Comparison of ENCODE assay signal across 16 cellular contexts in genomic region chr7:148436135-148436534, GRCh38.
A peak's percentile ranks its signal among the peaks of the same experiment; 100 is the strongest.
DNase-seq lines count a peak whose midpoint lies in the region; ATAC-seq and TF ChIP-seq lines count a peak whose summit lies in the region.
"Had no signal": no experiment of that assay in that cellular context is flagged by ENCODE, and none has a peak within 500 bp of the region (broad histone marks: within the 10 kb centered on the region; RNA-seq: fewer than 3 reads in every experiment).

No MANE protein-coding gene starts in this region.

- no peaks in the 10 kb centered on the region for H4K20me1 ChIP-seq in MM.1S (ENCODE audit: insufficient read depth, low read length)

- H3K4me1 Mint-ChIP-seq in stimulated activated naive B cell treated with anti-CD40 and anti-IgM and Interleukin-4, amounts not matched to agents 10 μg/mL and 1 μg/mL and 100 μg/mL, for 72 hours: peaks cover 22 to 49% of the 10 kb centered on the region in 2 donors
- H3K4me1 Mint-ChIP-seq: CD4-positive, CD25-positive, alpha-beta regulatory T cell had no signal

- no peak overlapping the region for H2AFZ ChIP-seq in MM.1S (ENCODE audit: low read length)

- no peak for DNase-seq in left colon
- DNase-seq in stimulated activated naive B cell treated with anti-CD40 and anti-IgM and Interleukin-4, amounts not matched to agents 10 μg/mL and 1 μg/mL and 100 μg/mL, for 72 hours: no peak
- no peak for DNase-seq in effector CD8-positive, alpha-beta T cell (lab: John Stamatoyannopoulos, UW)
- DNase-seq in MM.1S: no peak
- no peak for DNase-seq in COLO668 (lab: John Stamatoyannopoulos, UW; ENCODE audit: unreplicated experiment)
- no peak for DNase-seq in NCI-H82 (lab: John Stamatoyannopoulos, UW)
- DNase-seq: AML-193; Calu3; CD4-positive, CD25-positive, alpha-beta regulatory T cell; DMS79; NCI-H2081; NCI-H526; PC-3 had no signal

- H3K4me2 ChIP-seq in MM.1S (ENCODE audit: low read depth, low read length): no peak overlapping the region

- no peaks in the 10 kb centered on the region for H3K27me3 ChIP-seq in MM.1S (replicated peaks; ENCODE audit: insufficient read depth, low read length)

- H3K27ac ChIP-seq in MM.1S (ENCODE audit: low read length): no peak overlapping the region
- H3K27ac ChIP-seq: SK-N-MC had no signal

- H3K4me1 ChIP-seq in MM.1S (ENCODE audit: low read length): no peaks in the 10 kb centered on the region

- peak overlapping the region; percentile 28 for H3K27ac Mint-ChIP-seq in stimulated activated naive B cell treated with anti-CD40 and anti-IgM and Interleukin-4, amounts not matched to agents 10 μg/mL and 1 μg/mL and 100 μg/mL, for 72 hours
- H3K27ac Mint-ChIP-seq: CD4-positive, CD25-positive, alpha-beta regulatory T cell had no signal

- H3K4me3 Mint-ChIP-seq in stimulated activated naive B cell treated with anti-CD40 and anti-IgM and Interleukin-4, amounts not matched to agents 10 μg/mL and 1 μg/mL and 100 μg/mL, for 72 hours: peak overlapping the region; percentile 19 to 71
- H3K4me3 Mint-ChIP-seq: CD4-positive, CD25-positive, alpha-beta regulatory T cell had no signal

- intact Hi-C loops in left colon (cut with DNase I, micrococcal nuclease): no loop called here

- H3K4me3 ChIP-seq in MM.1S (ENCODE audit: low read length): no peak overlapping the region
- H3K4me3 ChIP-seq: SK-N-MC had no signal

- no peaks in the 10 kb centered on the region for H3K9me2 ChIP-seq in MM.1S (replicated peaks; ENCODE audit: insufficient read depth, low read length)

- no peaks in the 10 kb centered on the region for H3F3A ChIP-seq in MM.1S (ENCODE audit: insufficient read depth, low read length)

- no peaks in the 10 kb centered on the region for H3K79me2 ChIP-seq in MM.1S (ENCODE audit: low read length)

- no peaks in the 10 kb centered on the region for H3K9me3 Mint-ChIP-seq in stimulated activated naive B cell treated with anti-CD40 and anti-IgM and Interleukin-4, amounts not matched to agents 10 μg/mL and 1 μg/mL and 100 μg/mL, for 72 hours

- H3K9ac ChIP-seq in MM.1S (ENCODE audit: low read length): no peak overlapping the region

- no peaks in the 10 kb centered on the region for H3K36me3 Mint-ChIP-seq in stimulated activated naive B cell treated with anti-CD40 and anti-IgM and Interleukin-4, amounts not matched to agents 10 μg/mL and 1 μg/mL and 100 μg/mL, for 72 hours
- H3K36me3 Mint-ChIP-seq: CD4-positive, CD25-positive, alpha-beta regulatory T cell had no signal

- no peaks in the 10 kb centered on the region for H3K36me3 ChIP-seq in MM.1S (replicated peaks; ENCODE audit: insufficient read depth, low read length)

- peaks cover 4 to 8% of the 10 kb centered on the region in 2 donors for H3K27me3 Mint-ChIP-seq in stimulated activated naive B cell treated with anti-CD40 and anti-IgM and Interleukin-4, amounts not matched to agents 10 μg/mL and 1 μg/mL and 100 μg/mL, for 72 hours

- ATAC-seq in GM19351 (IDR thresholded peaks at IDR 0.05; ENCODE audit: unreplicated experiment): peak; percentile 15
- peak; percentile 5 for ATAC-seq in HG03442 (IDR thresholded peaks at IDR 0.05; ENCODE audit: unreplicated experiment)
- ATAC-seq in left colon: peak; percentile 2
- peak in 1 of 2 donors; percentile 12 for ATAC-seq in stimulated activated naive B cell treated with anti-CD40 and anti-IgM and Interleukin-4, amounts not matched to agents 10 μg/mL and 1 μg/mL and 100 μg/mL, for 72 hours (replicated peaks)
- ATAC-seq: PC-3 had no signal

- H3K9me3 ChIP-seq in MM.1S (replicated peaks; ENCODE audit: insufficient read depth, low read length): no peaks in the 10 kb centered on the region

- TF ChIP-seq CTCF in MM.1S (IDR thresholded peaks at IDR 0.05; ENCODE audit: low read length): no peak
